Comparison of ENCODE assay signal across 15 cellular contexts in the genomic region with DNA sequence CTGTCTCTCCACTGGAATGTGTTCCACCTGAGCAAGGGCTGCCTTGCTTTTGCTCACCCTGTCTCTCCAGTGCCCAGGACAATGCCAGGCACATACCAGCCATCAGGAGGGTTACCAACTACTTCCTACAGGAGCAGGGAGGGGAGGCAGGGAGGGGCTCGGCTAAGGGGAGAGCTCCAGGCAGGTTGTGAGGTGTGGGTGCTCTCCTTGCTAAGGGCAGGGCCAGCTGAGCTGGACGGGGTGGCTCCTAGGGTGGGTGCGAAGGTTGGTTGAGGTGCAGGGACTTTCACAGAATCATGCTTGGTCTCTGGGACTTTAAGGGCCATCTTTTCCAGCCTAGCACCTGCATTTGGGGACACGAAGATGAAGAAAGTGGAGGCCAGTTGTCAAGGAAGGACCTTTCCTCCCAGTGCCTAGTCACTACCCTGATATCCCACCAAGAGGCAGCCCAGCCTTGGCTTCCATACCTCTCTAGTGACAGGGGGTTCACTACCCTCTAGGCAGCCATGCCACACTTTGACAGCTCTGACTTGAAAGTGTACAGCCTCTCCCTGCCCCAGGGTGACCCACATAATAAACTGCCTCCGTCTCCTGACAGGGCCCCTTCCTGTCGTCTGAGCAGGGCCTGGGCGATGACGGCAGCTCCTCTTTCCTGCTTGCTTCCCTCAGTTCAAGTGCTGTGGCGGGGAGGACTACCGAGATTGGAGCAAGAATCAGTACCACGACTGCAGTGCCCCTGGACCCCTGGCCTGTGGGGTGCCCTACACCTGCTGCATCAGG. TPM values are rescaled to one million over a fixed set of nuclear protein-coding genes. Genes with fewer than 3 reads are reported as not detected.
A peak's percentile ranks its signal among the peaks of the same experiment; 100 is the strongest.
DNase-seq lines count a peak whose midpoint lies in the region; ATAC-seq and TF ChIP-seq lines count a peak whose summit lies in the region.
"Had no signal": no experiment of that assay in that cellular context is flagged by ENCODE, and none has a peak within 500 bp of the region (broad histone marks: within the 10 kb centered on the region; RNA-seq: fewer than 3 reads in every experiment).

No MANE protein-coding gene starts in this region.

- peak overlapping the region; percentile 35 for H4K91ac ChIP-seq in mesenchymal stem cell (ENCODE audit: low read length)

- no peak overlapping the region for H3K9ac ChIP-seq in mesenchymal stem cell (ENCODE audit: low read length)

- no peak for TF ChIP-seq CTCF in body of pancreas (IDR thresholded peaks at IDR 0.05)

- H3K36me3 ChIP-seq in body of pancreas (replicated peaks in 1 of 2; ENCODE audit: insufficient read depth in 1 of 2, low read depth in 2 of 2) (no peaks in the 10 kb centered on the region), mesenchymal stem cell (ENCODE audit: control insufficient read depth in 1 of 2, insufficient read depth in 2 of 2, low read depth in 1 of 2, low read length in 2 of 2) (no peaks in the 10 kb centered on the region)
- H3K36me3 ChIP-seq: MG63 had no signal

- H3K18ac ChIP-seq in mesenchymal stem cell (ENCODE audit: low read depth in 1 of 2, low read length in 2 of 2), result peak overlapping the region in 1 of 2 experiments; percentile 61

- H3K4me1 ChIP-seq in body of pancreas, result no peaks in the 10 kb centered on the region
- H3K4me1 ChIP-seq in mesenchymal stem cell (ENCODE audit: control insufficient read depth, insufficient read depth, low read depth, low read length), result no peaks in the 10 kb centered on the region

- no peak overlapping the region for H2AK5ac ChIP-seq in mesenchymal stem cell (ENCODE audit: low read length, severe bottlenecking)

- H3K14ac ChIP-seq in mesenchymal stem cell (ENCODE audit: low read length in 2 of 2), result peak overlapping the region in 1 of 2 experiments; percentile 13

- intact Hi-C loops in activated naive CD4-positive, alpha-beta T cell treated with anti-CD3 and anti-CD28 coated beads for 36 hours (cut with micrococcal nuclease), result no loop called here
- intact Hi-C loops in body of pancreas (cut with DNase I), result no loop called here

- no peaks in the 10 kb centered on the region for H3K27me3 Mint-ChIP-seq in activated naive CD4-positive, alpha-beta T cell treated with anti-CD3 and anti-CD28 coated beads for 36 hours (ENCODE audit: low read depth)
- H3K27me3 Mint-ChIP-seq: activated T-cell treated with anti-CD3 and anti-CD28 coated beads, Interleukin-2, amount 50 U/mL, for 24 hours had no signal

- H3K4me3 ChIP-seq in body of pancreas (no peak overlapping the region), mesenchymal stem cell (ENCODE audit: insufficient read depth in 1 of 2, low read depth in 1 of 2, low read length in 2 of 2) (no peak overlapping the region)
- H3K4me3 ChIP-seq: MG63 had no signal

- H3K23ac ChIP-seq in mesenchymal stem cell (ENCODE audit: low read length in 2 of 2), result peak overlapping the region in 1 of 2 experiments; percentile 43

- H3K4ac ChIP-seq in mesenchymal stem cell (ENCODE audit: low read depth in 1 of 2, low read length in 2 of 2), result no peak overlapping the region

- peak overlapping the region; percentile 7 for H2AFZ ChIP-seq in mesenchymal stem cell (ENCODE audit: low read depth, low read length)

- CTCF ChIA-PET in activated naive CD4-positive, alpha-beta T cell treated with anti-CD3 and anti-CD28 coated beads for 36 hours (lab: Charles Lee), result interaction anchor here (2.4 kb wide), 1 partner anchor 18 kb away, joined by 7 read pairs; no protein-coding TSS in a partner anchor

- no peak overlapping the region for H2BK5ac ChIP-seq in mesenchymal stem cell (ENCODE audit: low read depth, low read length, poor library complexity, severe bottlenecking)

- no peak overlapping the region for H3K27ac Mint-ChIP-seq in activated naive CD4-positive, alpha-beta T cell treated with anti-CD3 and anti-CD28 coated beads for 36 hours
- H3K27ac Mint-ChIP-seq: activated T-cell treated with anti-CD3 and anti-CD28 coated beads, Interleukin-2, amount 50 U/mL, for 24 hours had no signal

- peak overlapping the region in 1 of 2 experiments; percentile 29 for H2BK12ac ChIP-seq in mesenchymal stem cell (ENCODE audit: low read length in 2 of 2)

- H3K27ac ChIP-seq in body of pancreas (peak overlapping the region in 1 of 4 donors; percentile 54), mesenchymal stem cell (ENCODE audit: low read length, poor library complexity, severe bottlenecking) (no peak overlapping the region), substantia nigra (ENCODE audit: low read depth, low read length, poor library complexity, severe bottlenecking) (peak overlapping the region; percentile 99)

- H3K9me3 Mint-ChIP-seq in activated naive CD4-positive, alpha-beta T cell treated with anti-CD3 and anti-CD28 coated beads for 36 hours, result no peaks in the 10 kb centered on the region
- H3K9me3 Mint-ChIP-seq: activated T-cell treated with anti-CD3 and anti-CD28 coated beads, Interleukin-2, amount 50 U/mL, for 24 hours had no signal

- no peaks in the 10 kb centered on the region for H3K36me3 Mint-ChIP-seq in activated naive CD4-positive, alpha-beta T cell treated with anti-CD3 and anti-CD28 coated beads for 36 hours (ENCODE audit: low read depth)

- H2BK120ac ChIP-seq in mesenchymal stem cell (ENCODE audit: low read depth, low read length), result no peak overlapping the region

- DNase-seq in activated naive CD4-positive, alpha-beta T cell treated with anti-CD3 and anti-CD28 coated beads for 36 hours, result peak; percentile 20
- DNase-seq in activated naive CD4-positive, alpha-beta T cell (lab: John Stamatoyannopoulos, UW), result no peak
- DNase-seq in body of pancreas (peak in 1 of 4 donors; percentile 6), mesenchymal stem cell (peak; percentile 45), substantia nigra (lab: John Stamatoyannopoulos, UW) (no peak), SHP77 treated with DMSO at 0.1 percent for 48 hours (lab: John Stamatoyannopoulos, UW) (no peak)
- no peak for DNase-seq in activated CD4-positive, alpha-beta T cell treated with anti-CD3 and anti-CD28 coated beads, Interleukin-2, amount 50 U/mL, for 4 hours
- DNase-seq: activated CD4-positive, alpha-beta T cell treated with anti-CD3 and anti-CD28 coated beads for 1 hour; activated T-cell treated with anti-CD3 and anti-CD28 coated beads, Interleukin-2, amount 50 U/mL, for 24 hours; effector CD4-positive, alpha-beta T cell; foreskin melanocyte; MG63; NCI-H2081 treated with DMSO at 0.1 percent for 48 hours; stimulated activated CD4-positive, alpha-beta T cell treated with anti-CD3 and anti-CD28 coated beads, Interleukin-2, amount 100 ng/mL, for 24 hours had no signal

- no peak overlapping the region for H2BK15ac ChIP-seq in mesenchymal stem cell (ENCODE audit: low read depth, poor library complexity, severe bottlenecking)

- H3K79me1 ChIP-seq in mesenchymal stem cell (replicated peaks; ENCODE audit: low read length, poor library complexity, severe bottlenecking), result no peaks in the 10 kb centered on the region

- H3K4me1 Mint-ChIP-seq in activated naive CD4-positive, alpha-beta T cell treated with anti-CD3 and anti-CD28 coated beads for 36 hours (ENCODE audit: low read depth), result peaks cover 4% of the 10 kb centered on the region

- TF ChIP-seq POLR2A in body of pancreas (IDR thresholded peaks at IDR 0.05), result no peak

- H3K4me2 ChIP-seq in mesenchymal stem cell (ENCODE audit: low read length, poor library complexity, severe bottlenecking), result no peak overlapping the region

- H3K9me3 ChIP-seq in body of pancreas, result no peaks in the 10 kb centered on the region
- H3K9me3 ChIP-seq in mesenchymal stem cell (ENCODE audit: control insufficient read depth, low read length), result no peaks in the 10 kb centered on the region
- H3K9me3 ChIP-seq: MG63 had no signal

- WGBS in body of pancreas, 2 donors, result 65 to 83% methylated on average over 9 to 11 of the region's 11 CpGs
- WGBS in mesenchymal stem cell, result 53% methylated on average over 11 of the region's 11 CpGs

- no peak overlapping the region for H3K4me3 Mint-ChIP-seq in activated naive CD4-positive, alpha-beta T cell treated with anti-CD3 and anti-CD28 coated beads for 36 hours
- H3K4me3 Mint-ChIP-seq: activated T-cell treated with anti-CD3 and anti-CD28 coated beads, Interleukin-2, amount 50 U/mL, for 24 hours had no signal

- H3K27me3 ChIP-seq in body of pancreas, result no peaks in the 10 kb centered on the region
- H3K27me3 ChIP-seq in mesenchymal stem cell (ENCODE audit: control insufficient read depth in 1 of 2, insufficient read depth in 1 of 2, low read length in 2 of 2), result peaks cover 0 to 20% of the 10 kb centered on the region in 2 experiments
- H3K27me3 ChIP-seq: MG63 had no signal

- H4K8ac ChIP-seq in mesenchymal stem cell (ENCODE audit: low read length), result peak overlapping the region; percentile 88

- ATAC-seq in body of pancreas (peak; percentile 21), GM18861 (IDR thresholded peaks at IDR 0.05; ENCODE audit: unreplicated experiment) (no peak)

RNA-seq across cellular contexts. Expression of a gene that starts 46.5 kb away (rescaled TPM):
- 1 to 10 TPM in 1 of 2 experiments, under 1 TPM in 1; 0.72 to 1.1 TPM for total RNA-seq in activated naive CD4-positive, alpha-beta T cell treated with anti-CD3 and anti-CD28 coated beads for 36 hours
- total RNA-seq in body of pancreas, result 10 to 100 TPM; 20.0 to 32.0 TPM
- polyA plus RNA-seq in mesenchymal stem cell (2013, experiment 1 of 2), result 19.6 TPM
- polyA plus RNA-seq in mesenchymal stem cell (2013, experiment 2 of 2), result 19.5 TPM

Comparison
In these comparisons a context has a peak if more than half of its experiments do, and no peak if none do; other contexts are left out.
1. DNase-seq: peak in activated naive CD4-positive, alpha-beta T cell treated with anti-CD3 and anti-CD28 coated beads for 36 hours (single experiment) and mesenchymal stem cell (single experiment); none in activated naive CD4-positive, alpha-beta T cell (0 of 4), substantia nigra (0 of 49), SHP77 treated with DMSO at 0.1 percent for 48 hours (single experiment) and activated CD4-positive, alpha-beta T cell treated with anti-CD3 and anti-CD28 coated beads, Interleukin-2, amount 50 U/mL, for 4 hours (0 of 2).
2. RNA of a gene that starts 46.5 kb away (total RNA-seq): 20.0 to 32.0 TPM in body of pancreas; 0.72 to 1.1 TPM in activated naive CD4-positive, alpha-beta T cell treated with anti-CD3 and anti-CD28 coated beads for 36 hours; every median in the first group is over 10 times any median in the second.